Comparison of ENCODE assay signal across 8 cellular contexts in genomic region chrX:107025538-107025937, GRCh38. TPM values are rescaled to one million over a fixed set of nuclear protein-coding genes. Genes with fewer than 3 reads are reported as not detected.
DNase-seq lines count a peak whose midpoint lies in the region; ATAC-seq, FAIRE-seq and TF ChIP-seq lines count a peak whose summit lies in the region.

No MANE protein-coding gene starts in this region.

- no peaks in the 10 kb centered on the region for H3K4me1 ChIP-seq in right cardiac atrium (ENCODE audit: control insufficient read depth, insufficient read depth, low read length)

- H3K4me3 ChIP-seq in AG09309 (ENCODE audit: control insufficient read depth, low read depth, low read length): no peak overlapping the region
- H3K4me3 ChIP-seq in right cardiac atrium (ENCODE audit: low read length): no peak overlapping the region

- ATAC-seq in GM19463 (IDR thresholded peaks at IDR 0.05; ENCODE audit: unreplicated experiment) (no peak), right cardiac atrium (no peak)

- TF ChIP-seq CTCF in AG09309 (IDR thresholded peaks at IDR 0.05; ENCODE audit: control insufficient read depth, insufficient read depth, low read depth, low read length, missing control alignments): peak; percentile 66

- intact Hi-C loops in right cardiac atrium (cut with DNase I): no loop called here

- peak; percentile 80 for FAIRE-seq in GM18507 (lab: Jason Lieb, UNC)

- no peaks in the 10 kb centered on the region for H3K9me3 ChIP-seq in right cardiac atrium (ENCODE audit: control insufficient read depth, low read length)

- no peaks in the 10 kb centered on the region for H3K27me3 ChIP-seq in right cardiac atrium (ENCODE audit: control insufficient read depth, insufficient read depth)

- no peak for DNase-seq in AG09309 (ENCODE audit: low read depth)
- no peak for DNase-seq in GM18507 (ENCODE audit: extremely low spot score, insufficient read length, low read depth)
- peak; percentile 51 for DNase-seq in NCI-H69 (lab: John Stamatoyannopoulos, UW)
- peak; percentile 16 for DNase-seq in epidermal melanocyte (ENCODE audit: insufficient read length, low spot score)
- peak; percentile 47 for DNase-seq in pons (ENCODE audit: low spot score)
- no peak for DNase-seq in cerebellar nuclear complex (lab: John Stamatoyannopoulos, UW)
- no peak for DNase-seq in right cardiac atrium

- 25% methylated on average over 2 of the region's 2 CpGs for WGBS in right cardiac atrium

- no peak overlapping the region for H3K27ac ChIP-seq in right cardiac atrium (ENCODE audit: low read length)

RNA-seq across cellular contexts. Expression of gene MORC4, which starts 25.5 kb away (rescaled TPM):
- total RNA-seq in right cardiac atrium: 1 to 10 TPM; 3.7 to 6.6 (median 4.3) TPM
- polyA plus RNA-seq in right cardiac atrium: 2.1 TPM

Comparison
In these comparisons a context has a peak if more than half of its experiments do, and no peak if none do; other contexts are left out.
1. DNase-seq: peak in NCI-H69 (single experiment), epidermal melanocyte (single experiment) and pons (single experiment); none in AG09309 (single experiment), GM18507 (single experiment), cerebellar nuclear complex (0 of 2) and right cardiac atrium (0 of 3).